ENCODE assay signal across 1 cellular context in the genomic region with DNA sequence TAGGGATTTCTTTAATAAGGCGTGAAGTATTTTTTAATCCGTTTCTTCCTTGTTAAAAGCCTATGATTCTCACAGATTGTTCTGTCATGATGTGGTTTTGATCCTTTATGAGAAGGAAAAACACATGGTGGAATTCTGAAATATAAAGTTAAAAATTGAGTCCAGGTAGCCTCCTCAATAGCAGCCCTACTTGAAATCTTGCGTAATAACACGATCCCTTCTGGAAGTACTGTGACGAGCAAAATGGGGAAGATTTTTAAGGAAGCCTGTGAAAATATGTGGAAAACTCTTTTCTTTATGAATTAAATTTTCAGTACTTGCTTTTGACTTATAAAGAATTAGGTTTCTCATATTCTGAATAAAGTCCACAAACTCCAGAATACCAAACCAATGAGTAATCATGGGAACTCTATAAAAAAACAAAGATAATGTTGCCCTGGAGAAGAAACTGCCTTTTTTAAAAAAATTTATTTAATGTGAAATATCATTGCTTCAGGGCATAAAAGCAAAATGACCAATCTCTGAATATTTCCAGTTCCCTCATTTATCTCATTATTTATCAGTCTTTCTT.
TF ChIP-seq lines count a peak whose summit lies in the region.

No MANE protein-coding gene starts in this region.

TF ChIP-seq in H1, 55 proteins besides CTCF, POLR2A, EP300 and RAD21:
- TF ChIP-seq HDAC6 (IDR thresholded peaks at IDR 0.05; ENCODE audit: low read depth, low read length): no peak
- peak; percentile 74; the same call in 1 of the 2 replicates for TF ChIP-seq CEBPB (IDR thresholded peaks at IDR 0.05; ENCODE audit: low read depth, low read length)
TF ChIP-seq in H1: peak in this region for 1.
